ENCODE assay signal across 8 cellular contexts in the genomic region with DNA sequence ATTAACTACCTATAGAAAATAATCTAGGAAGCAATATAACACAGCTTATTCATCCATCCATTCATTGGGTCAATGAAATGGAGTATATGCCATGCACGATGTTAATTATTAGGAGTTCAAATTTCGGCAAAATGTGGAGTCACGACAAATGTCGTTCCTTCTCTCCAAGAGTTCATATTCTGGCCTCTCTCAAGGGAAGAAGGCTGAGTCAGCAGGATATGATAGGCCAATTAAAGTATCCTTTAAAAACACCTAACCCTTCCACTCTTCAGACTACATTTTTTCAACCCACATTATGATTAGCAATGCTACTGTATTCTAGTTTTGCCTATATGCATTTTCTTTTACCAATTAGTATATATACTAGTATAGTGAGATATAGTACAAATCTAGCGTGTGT.
"Had no signal": no experiment of that assay in that cellular context is flagged by ENCODE, and none has a peak within 500 bp of the region (broad histone marks: within the 10 kb centered on the region; RNA-seq: fewer than 3 reads in every experiment).

No MANE protein-coding gene starts in this region.

- H3K36me3 ChIP-seq: HAP-1 had no signal

- H3K27ac ChIP-seq: HL-60 had no signal

- H3K4me3 ChIP-seq: GM23338, HAP-1 had no signal

- DNase-seq: H7, HFFc6, Kasumi-1, KG1 had no signal

- H3K4me2 ChIP-seq: GM23338 had no signal

- H2AFZ ChIP-seq: GM23338 had no signal

- ATAC-seq: GM23338, HCT116 had no signal

- H3K9me3 ChIP-seq: HAP-1 had no signal
